ENCODE assay signal across 1 cellular context in genomic region chr6:2818593-2818992, GRCh38.
TF ChIP-seq lines count a peak whose summit lies in the region.

No MANE protein-coding gene starts in this region.

TF ChIP-seq in HEK293T, 16 proteins besides CTCF, POLR2A, EP300 and RAD21 (continued from another document):
- TF ChIP-seq FOXM1 (IDR thresholded peaks at IDR 0.05; ENCODE audit: borderline replicate concordance) = no peak
- TF ChIP-seq CTBP1 (IDR thresholded peaks at IDR 0.05; ENCODE audit: borderline replicate concordance) = no peak
- no peak for TF ChIP-seq ARNT (IDR thresholded peaks at IDR 0.05)
- no peak for TF ChIP-seq HDGF (IDR thresholded peaks at IDR 0.05; ENCODE audit: borderline replicate concordance)
- no peak for TF ChIP-seq SP1 (IDR thresholded peaks at IDR 0.05)
- no peak for TF ChIP-seq L3MBTL2 (conservative IDR thresholded peaks at IDR 0.05)
